Comparison of ENCODE assay signal across 1 cellular context in genomic region chr19:18839465-18840287, GRCh38.
TF ChIP-seq lines count a peak whose summit lies in the region.

No MANE protein-coding gene starts in this region.

TF ChIP-seq in K562, 482 proteins besides CTCF, POLR2A, EP300 and RAD21:
- TF ChIP-seq HDGF (IDR thresholded peaks at IDR 0.05) = no peak
- TF ChIP-seq BRD4 (IDR thresholded peaks at IDR 0.05) = no peak
- no peak for TF ChIP-seq ZBTB1 (CRISPR knock-in tag; IDR thresholded peaks at IDR 0.05; ENCODE audit: borderline replicate concordance, low read depth)
- TF ChIP-seq CHD4 (IDR thresholded peaks at IDR 0.05; ENCODE audit: insufficient read depth, insufficient replicate concordance, low read depth, low read length, poor library complexity, severe bottlenecking) = no peak
- TF ChIP-seq BHLHE40 (IDR thresholded peaks at IDR 0.05; ENCODE audit: low read length) = peak; percentile 63
- TF ChIP-seq RBFOX2 (IDR thresholded peaks at IDR 0.05; ENCODE audit: low read depth, low read length) = peak; percentile 35; the same call in 1 of the 2 replicates
- no peak for TF ChIP-seq ZNF134 (CRISPR knock-in tag; conservative IDR thresholded peaks at IDR 0.05)
- peak; percentile 57 for TF ChIP-seq POLR2G (IDR thresholded peaks at IDR 0.05; ENCODE audit: low read depth, low read length)
- no peak for TF ChIP-seq NFE2L1 (tag; IDR thresholded peaks at IDR 0.05; ENCODE audit: borderline replicate concordance, low read depth)
- no peak for TF ChIP-seq CEBPZ (IDR thresholded peaks at IDR 0.05; ENCODE audit: borderline replicate concordance, low read depth, low read length)
- TF ChIP-seq ZFPM2 (CRISPR knock-in tag; IDR thresholded peaks at IDR 0.05) = no peak
- no peak for TF ChIP-seq GABPB2 (CRISPR knock-in tag; conservative IDR thresholded peaks at IDR 0.05)
- TF ChIP-seq SREBF2 (CRISPR knock-in tag; IDR thresholded peaks at IDR 0.05) = no peak
- TF ChIP-seq ZNF436 (CRISPR knock-in tag; IDR thresholded peaks at IDR 0.05) = no peak
- TF ChIP-seq ETV6 (IDR thresholded peaks at IDR 0.05; ENCODE audit: borderline replicate concordance in 1 of 2, low read depth in 2 of 2, low read length in 1 of 2) = no peak
- TF ChIP-seq ETV6 (CRISPR knock-in tag; IDR thresholded peaks at IDR 0.05; ENCODE audit: borderline replicate concordance) = no peak
- TF ChIP-seq ZKSCAN8 (CRISPR knock-in tag; IDR thresholded peaks at IDR 0.05) = no peak
- TF ChIP-seq MCM7 (IDR thresholded peaks at IDR 0.05) = no peak
- TF ChIP-seq ATF4 (CRISPR knock-in tag; IDR thresholded peaks at IDR 0.05) = no peak
